Comparison of ENCODE assay signal across 1 cellular context in genomic region chr20:24694727-24695528, GRCh38.
TF ChIP-seq lines count a peak whose summit lies in the region.

No MANE protein-coding gene starts in this region.

TF ChIP-seq in GM23338, 12 proteins besides CTCF, POLR2A, EP300 and RAD21 (continued from another document):
- TF ChIP-seq REST (IDR thresholded peaks at IDR 0.05; ENCODE audit: unreplicated experiment) = no peak
